ENCODE assay signal across 9 cellular contexts in genomic region chr7:29194594-29195417, GRCh38. TPM values are rescaled to one million over a fixed set of nuclear protein-coding genes. Genes with fewer than 3 reads are reported as not detected.
A peak's percentile ranks its signal among the peaks of the same experiment; 100 is the strongest.
DNase-seq lines count a peak whose midpoint lies in the region; ATAC-seq and TF ChIP-seq lines count a peak whose summit lies in the region.
"Had no signal": no experiment of that assay in that cellular context is flagged by ENCODE, and none has a peak within 500 bp of the region (broad histone marks: within the 10 kb centered on the region; RNA-seq: fewer than 3 reads in every experiment).

Gene CHN2 (plus strand): TSS chr7:29194775.

- DNase-seq in COLO668 (lab: John Stamatoyannopoulos, UW; ENCODE audit: unreplicated experiment), result peak; percentile 92
- peak; percentile 27 for DNase-seq in HPDE6-E6E7 (ENCODE audit: extremely low spot score)
- peak; percentile 52 for DNase-seq in RKO (ENCODE audit: low spot score)
- peak; percentile 58 to 62 for DNase-seq in heart right ventricle
- peak; percentile 49 to 70 (median 54) for DNase-seq in ovary
- peak; percentile 39 to 44 for DNase-seq in uterus
- DNase-seq in MV-4-11 (lab: John Stamatoyannopoulos, UW), result no peak

- ATAC-seq in heart right ventricle, result peak; percentile 72 to 84 (median 77)

- no peaks in the 10 kb centered on the region for H3K9me3 Mint-ChIP-seq in activated naive CD8-positive, alpha-beta T cell (ENCODE audit: low read depth)

- peak within 1 kb of the TSS; percentile 91 for H3K4me3 Mint-ChIP-seq in activated naive CD8-positive, alpha-beta T cell

- TF ChIP-seq CTCF in heart right ventricle (IDR thresholded peaks at IDR 0.05) (peak in 4 of 9 donors; percentile 21 to 38 (median 26)), ovary (IDR thresholded peaks at IDR 0.05) (no peak), uterus (IDR thresholded peaks at IDR 0.05) (no peak)

- H3K36me3 ChIP-seq in heart right ventricle (no peaks in the 10 kb centered on the region), ovary (no peaks in the 10 kb centered on the region), uterus (no peaks in the 10 kb centered on the region)

- 2% methylated on average over 82 to 88 of the region's 88 CpGs for WGBS in heart right ventricle, 2 donors
- WGBS in ovary, 3 donors, result 0 to 1% (median 0%) methylated on average over 57 to 88 of the region's 88 CpGs

- no peak within 1 kb of the TSS for H3K27ac Mint-ChIP-seq in activated naive CD8-positive, alpha-beta T cell

- H3K27me3 ChIP-seq in heart right ventricle (peaks cover 0 to 45% (median 7%) of the 10 kb centered on the region in 7 donors), ovary (no peaks in the 10 kb centered on the region), uterus (no peaks in the 10 kb centered on the region)

- intact Hi-C loops in heart right ventricle (cut with DNase I), result loop anchor here in 8 of 10 donors (5.0 to 10.0 kb wide), 7 partner anchors 80 to 270 kb away; no protein-coding TSS in a partner anchor
- intact Hi-C loops in ovary (cut with DNase I), result loop anchor here in 3 of 4 donors (5.0 to 10.0 kb wide), 5 partner anchors 150 to 270 kb away; no protein-coding TSS in a partner anchor
- intact Hi-C loops in uterus (cut with DNase I; ENCODE audit: low total_unique reads), result no loop called here

- no peak for TF ChIP-seq EP300 in ovary (IDR thresholded peaks at IDR 0.05)

- TF ChIP-seq POLR2A in ovary (IDR thresholded peaks at IDR 0.05), result no peak
- peak; percentile 19 to 41 for TF ChIP-seq POLR2A in uterus (IDR thresholded peaks at IDR 0.05)

- peaks cover 36% of the 10 kb centered on the region for H3K27me3 Mint-ChIP-seq in activated naive CD8-positive, alpha-beta T cell

- no peaks in the 10 kb centered on the region for H3K36me3 Mint-ChIP-seq in activated naive CD8-positive, alpha-beta T cell

- peaks cover 18% of the 10 kb centered on the region for H3K4me1 Mint-ChIP-seq in activated naive CD8-positive, alpha-beta T cell (ENCODE audit: low read depth)

- H3K27ac ChIP-seq in heart right ventricle (peak within 1 kb of the TSS in 7 of 10 donors; percentile 5 to 68 (median 52)), ovary (peak within 1 kb of the TSS in 1 of 2 donors; percentile 27), uterus (peak within 1 kb of the TSS; percentile 47 to 55)

- H3K9me3 ChIP-seq in heart right ventricle (no peaks in the 10 kb centered on the region), ovary (no peaks in the 10 kb centered on the region), uterus (no peaks in the 10 kb centered on the region)

- peak within 1 kb of the TSS; percentile 52 to 82 (median 76) for H3K4me3 ChIP-seq in heart right ventricle
- H3K4me3 ChIP-seq in ovary, result peak within 1 kb of the TSS; percentile 49
- peak within 1 kb of the TSS; percentile 56 to 62 for H3K4me3 ChIP-seq in uterus

- peaks cover 0 to 37% (median 16%) of the 10 kb centered on the region in 9 donors for H3K4me1 ChIP-seq in heart right ventricle
- H3K4me1 ChIP-seq in ovary (ENCODE audit: insufficient read depth), result peaks cover 2% of the 10 kb centered on the region
- H3K4me1 ChIP-seq in uterus, result no peaks in the 10 kb centered on the region

RNA-seq across cellular contexts. Expression of gene CHN2, which starts in this region (rescaled TPM):
- total RNA-seq in heart right ventricle, result 10 to 100 TPM in 9 of 10 donors, 1 to 10 TPM in 1; 5.9 to 54.9 (median 27.6) TPM
- polyA plus RNA-seq in heart right ventricle, result 10 to 100 TPM; 15.4 to 15.7 TPM
- 10 to 100 TPM; 17.9 to 32.6 (median 22.9) TPM for total RNA-seq in ovary
- polyA plus RNA-seq in ovary, result 10 to 100 TPM; 20.5 to 22.3 TPM
- 10 to 100 TPM in 3 of 4 donors, 1 to 10 TPM in 1; 9.8 to 22.9 (median 18.3) TPM for total RNA-seq in uterus
- total RNA-seq: LHCN-M2 had no signal
